ENCODE assay signal across 7 cellular contexts in genomic region chr16:75565640-75566039, GRCh38. TPM values are rescaled to one million over a fixed set of nuclear protein-coding genes. Genes with fewer than 3 reads are reported as not detected.
A peak's percentile ranks its signal among the peaks of the same experiment; 100 is the strongest.
DNase-seq lines count a peak whose midpoint lies in the region; ATAC-seq, FAIRE-seq and TF ChIP-seq lines count a peak whose summit lies in the region.

No MANE protein-coding gene starts in this region.

- H3K9ac ChIP-seq in mucosa of rectum (ENCODE audit: low read depth in 1 of 2, low read length in 2 of 2): peak overlapping the region; percentile 86 to 88

- no peak for TF ChIP-seq CTCF in bronchial epithelial cell (IDR thresholded peaks at IDR 0.05; ENCODE audit: insufficient read depth, low read length, severe bottlenecking)

- H3K27me3 ChIP-seq in bronchial epithelial cell (ENCODE audit: control insufficient read depth, insufficient read depth, low read length) (no peaks in the 10 kb centered on the region), mucosa of rectum (ENCODE audit: control insufficient read depth in 2 of 2, insufficient read depth in 2 of 2, low read length in 2 of 2) (peaks cover 0 to 2% of the 10 kb centered on the region in 2 donors)

- no peak for FAIRE-seq in bronchial epithelial cell (lab: Jason Lieb, UNC)

- peaks cover 18 to 22% of the 10 kb centered on the region in 2 donors for H3K4me1 ChIP-seq in mucosa of rectum (ENCODE audit: control insufficient read depth in 2 of 2, insufficient read depth in 2 of 2, low read length in 2 of 2)

- H3K9me3 ChIP-seq in mucosa of rectum (ENCODE audit: control insufficient read depth in 2 of 2, low read length in 2 of 2): no peaks in the 10 kb centered on the region

- no peak for DNase-seq in bronchial epithelial cell (ENCODE audit: low read depth)
- no peak for DNase-seq in H4 (ENCODE audit: low spot score)
- no peak for DNase-seq in OCI-M2 (lab: John Stamatoyannopoulos, UW; ENCODE audit: unreplicated experiment)
- no peak for DNase-seq in NCI-H1436 treated with DMSO at 0.1 percent for 48 hours (lab: John Stamatoyannopoulos, UW)

- H3K36me3 ChIP-seq in bronchial epithelial cell (ENCODE audit: control insufficient read depth, insufficient read depth, low read length): peaks cover 6% of the 10 kb centered on the region
- peaks cover 16 to 27% of the 10 kb centered on the region in 2 donors for H3K36me3 ChIP-seq in mucosa of rectum (ENCODE audit: control insufficient read depth in 2 of 2, insufficient read depth in 2 of 2, low read length in 2 of 2)

- ATAC-seq in GM19452 (IDR thresholded peaks at IDR 0.05; ENCODE audit: unreplicated experiment): peak; percentile 7
- peak; percentile 10 for ATAC-seq in HG03460 (IDR thresholded peaks at IDR 0.05; ENCODE audit: unreplicated experiment)

- H3K27ac ChIP-seq in mucosa of rectum (ENCODE audit: low read depth in 2 of 2, low read length in 2 of 2): peak overlapping the region; percentile 76

- H3K4me3 ChIP-seq in bronchial epithelial cell (ENCODE audit: low read depth, low read length) (peak overlapping the region; percentile 84), mucosa of rectum (ENCODE audit: low read length in 2 of 2) (peak overlapping the region; percentile 83 to 91)

RNA-seq across cellular contexts. Expression of gene GABARAPL2, which starts 0.5 kb away (rescaled TPM):
- 27.6 and 32.0 TPM in 2 replicates for total RNA-seq in bronchial epithelial cell
- 50.6 and 85.4 TPM in 2 replicates for total RNA-seq in H4 (2014; rRNA removed; shearing (Covaris generic))

RNA-seq across cellular contexts. Expression of gene TMEM231, which starts 9.6 kb away (rescaled TPM):
- 5.2 and 9.7 TPM in 2 replicates for total RNA-seq in bronchial epithelial cell
- 17.8 and 20.6 TPM in 2 replicates for total RNA-seq in H4 (2014; rRNA removed; shearing (Covaris generic))

RNA-seq across cellular contexts. Expression of gene CHST5, which starts 29.7 kb away (rescaled TPM):
- total RNA-seq in bronchial epithelial cell: not detected in 2 replicates
- total RNA-seq in H4 (2014; rRNA removed; shearing (Covaris generic)): 0.04 TPM in 1 of 2 replicates, not detected in the other

RNA-seq across cellular contexts. Expression of gene ADAT1, which starts 57.4 kb away (rescaled TPM):
- 55.4 and 67.9 TPM in 2 replicates for total RNA-seq in bronchial epithelial cell
- 79.7 and 81.1 TPM in 2 replicates for total RNA-seq in H4 (2014; rRNA removed; shearing (Covaris generic))
